In the genomic region with DNA sequence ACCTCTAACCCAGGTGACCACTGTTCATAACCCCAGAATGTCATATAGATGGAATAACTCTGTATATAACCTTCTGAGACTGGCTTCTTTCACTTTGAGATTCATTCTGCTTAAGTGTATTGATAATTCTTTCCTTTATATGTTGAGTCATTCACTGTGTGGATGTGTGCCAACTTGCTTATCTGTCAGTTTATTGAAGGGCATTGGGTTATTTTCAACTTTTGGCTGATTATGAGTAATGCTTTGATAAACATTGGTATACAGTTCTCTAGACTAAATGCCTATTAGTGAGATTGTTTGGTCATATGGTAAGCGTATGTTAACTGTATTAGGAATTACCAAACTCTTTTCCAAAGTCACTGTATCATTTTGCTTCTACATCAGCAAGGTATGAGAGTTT, we compare ENCODE assay signal across 18 cellular contexts.
"Had no signal": no experiment of that assay in that cellular context is flagged by ENCODE, and none has a peak within 500 bp of the region (broad histone marks: within the 10 kb centered on the region; RNA-seq: fewer than 3 reads in every experiment).

No MANE protein-coding gene starts in this region.

- H3K27ac ChIP-seq: colonic mucosa, esophagus muscularis mucosa, ovary, tibial nerve, uterus had no signal

- DNase-seq: activated CD4-positive, alpha-beta memory T cell treated with anti-CD3 and anti-CD28 coated beads, Interleukin-2, amount 10 ng/mL, durations not matched to agents 7 days and 5 days; activated CD4-positive, alpha-beta T cell treated with anti-CD3 and anti-CD28 coated beads for 4 hours; activated effector memory CD4-positive, alpha-beta T cell treated with Interleukin-2 at 50 U/mL for 16 hours; activated naive CD4-positive, alpha-beta T cell treated with anti-CD3 and anti-CD28 coated beads, Interleukin-2, amount 50 U/mL, for 16 hours; activated T-cell treated with anti-CD3 and anti-CD28 coated beads, Interleukin-2, amount 50 U/mL, for 24 hours; central memory CD4-positive, alpha-beta T cell; colonic mucosa; glutamatergic neuron; ovary; retina; stimulated activated naive CD4-positive, alpha-beta T cell; T-helper 2 cell; uterus had no signal

- H3K9me3 ChIP-seq: colonic mucosa, ovary, tibial nerve, uterus had no signal

- ATAC-seq: WTC11 had no signal

- H3K36me3 ChIP-seq: colonic mucosa, esophagus muscularis mucosa, ovary, tibial nerve, uterus had no signal

- H3K4me1 ChIP-seq: colonic mucosa, esophagus muscularis mucosa, tibial nerve, uterus had no signal

- H3K27me3 ChIP-seq: colonic mucosa, esophagus muscularis mucosa, ovary, tibial nerve, uterus had no signal

- H3K4me3 ChIP-seq: colonic mucosa, esophagus muscularis mucosa, ovary, tibial nerve, uterus had no signal

- FAIRE-seq: endometrium, TTC549 had no signal
